8 cellular contexts compared by ENCODE assay signal in genomic region chr19:1605236-1606137, GRCh38. TPM values are rescaled to one million over a fixed set of nuclear protein-coding genes. Genes with fewer than 3 reads are reported as not detected.
DNase-seq lines count a peak whose midpoint lies in the region; ATAC-seq and TF ChIP-seq lines count a peak whose summit lies in the region.

Gene UQCR11, minus strand, starts transcription at chr19:1605462. Its CDS starts 53 bp downstream, at chr19:1605409.

- TF ChIP-seq CTCF in GM12865 (IDR thresholded peaks at IDR 0.05; ENCODE audit: insufficient read depth, low read depth, low read length, missing control alignments) = peak; percentile 72
- TF ChIP-seq CTCF in SU-DHL-6 (IDR thresholded peaks at IDR 0.05; ENCODE audit: insufficient read depth, low read length, poor library complexity, severe bottlenecking) = peak; percentile 23
- peak; percentile 2 to 72 (median 71) for TF ChIP-seq CTCF in ovary (IDR thresholded peaks at IDR 0.05)
- peak in 4 of 6 experiments; percentile 54 to 76 (median 69) for TF ChIP-seq CTCF in thyroid gland (IDR thresholded peaks at IDR 0.05)

- H3K4me2 ChIP-seq in SU-DHL-6 (ENCODE audit: low read depth, low read length, poor library complexity, severe bottlenecking) = peak within 1 kb of the TSS; percentile 94

- no peaks in the 10 kb centered on the region for H3K27me3 ChIP-seq in SU-DHL-6 (ENCODE audit: low read length)
- no peaks in the 10 kb centered on the region for H3K27me3 ChIP-seq in ovary
- no peaks in the 10 kb centered on the region for H3K27me3 ChIP-seq in thyroid gland

- peak within 1 kb of the TSS; percentile 49 for H2AFZ ChIP-seq in SU-DHL-6 (ENCODE audit: low read depth, low read length, severe bottlenecking)

- H3K9me3 ChIP-seq in SU-DHL-6 (ENCODE audit: insufficient read depth, low read length) (no peaks in the 10 kb centered on the region), ovary (no peaks in the 10 kb centered on the region), thyroid gland (no peaks in the 10 kb centered on the region)

- H3K79me2 ChIP-seq in SU-DHL-6 (ENCODE audit: insufficient read depth, low read length) = peaks cover 47% of the 10 kb centered on the region

- ATAC-seq in HG02678 (IDR thresholded peaks at IDR 0.05; ENCODE audit: unreplicated experiment) = peak; percentile 77
- peak; percentile 83 for ATAC-seq in activated naive CD8-positive, alpha-beta T cell treated with anti-CD3 and anti-CD28 coated beads, Interleukin-2, amount 10 ng/mL, durations not matched to agents 7 days and 5 days (ENCODE audit: low read depth)

- H3K9ac ChIP-seq in SU-DHL-6 (ENCODE audit: low read length) = peak within 1 kb of the TSS; percentile 99

- H3K9me2 ChIP-seq in SU-DHL-6 (replicated peaks; ENCODE audit: insufficient read depth, low read length) = no peaks in the 10 kb centered on the region

- WGBS in ovary, 3 donors = 0% methylated on average over 50 to 79 of the region's 79 CpGs
- 0 to 1% methylated on average over 22 to 34 of the region's 79 CpGs for WGBS in thyroid gland, 2 donors

- H3K36me3 Mint-ChIP-seq in activated naive CD8-positive, alpha-beta T cell treated with anti-CD3 and anti-CD28 coated beads, Interleukin-2, amount 10 ng/mL, durations not matched to agents 7 days and 5 days = peaks cover 5% of the 10 kb centered on the region

- H3K27ac ChIP-seq in SU-DHL-6 (ENCODE audit: low read depth, low read length) (peak within 1 kb of the TSS; percentile 93), ovary (peak within 1 kb of the TSS; percentile 37 to 77), thyroid gland (peak within 1 kb of the TSS; percentile 34 to 83 (median 83))

- H3K36me3 ChIP-seq in SU-DHL-6 (ENCODE audit: low read length) = no peaks in the 10 kb centered on the region
- H3K36me3 ChIP-seq in ovary = no peaks in the 10 kb centered on the region
- H3K36me3 ChIP-seq in thyroid gland = no peaks in the 10 kb centered on the region

- H3K27me3 Mint-ChIP-seq in activated naive CD8-positive, alpha-beta T cell treated with anti-CD3 and anti-CD28 coated beads, Interleukin-2, amount 10 ng/mL, durations not matched to agents 7 days and 5 days = no peaks in the 10 kb centered on the region

- peak within 1 kb of the TSS; percentile 91 for H3K4me3 Mint-ChIP-seq in activated naive CD8-positive, alpha-beta T cell treated with anti-CD3 and anti-CD28 coated beads, Interleukin-2, amount 10 ng/mL, durations not matched to agents 7 days and 5 days

- intact Hi-C loops in head of caudate nucleus (cut with DNase I) = loop anchor here (1.0 to 5.0 kb wide), 2 partner anchors 13 to 47 kb away; partner anchors contain the start of genes MBD3 and TCF3
- intact Hi-C loops in ovary (cut with DNase I) = loop anchor here in 3 of 4 donors (2.0 to 5.0 kb wide), 3 partner anchors 42 to 47 kb away; partner anchors contain the start of gene TCF3 (in 2 of the 3)
- intact Hi-C loops in thyroid gland (cut with DNase I) = loop anchor here (2.0 kb wide), 1 partner anchor 45 kb away; no protein-coding TSS in a partner anchor

- H3K4me3 ChIP-seq in GM12865 (ENCODE audit: low read depth, low read length) = peak within 1 kb of the TSS; percentile 92
- peak within 1 kb of the TSS; percentile 100 for H3K4me3 ChIP-seq in SU-DHL-6 (ENCODE audit: insufficient read depth, low read length, poor library complexity, severe bottlenecking)
- peak within 1 kb of the TSS; percentile 81 for H3K4me3 ChIP-seq in ovary
- peak within 1 kb of the TSS; percentile 84 to 97 (median 93) for H3K4me3 ChIP-seq in thyroid gland (replicated peaks in 1 of 3)

- H3K4me1 Mint-ChIP-seq in activated naive CD8-positive, alpha-beta T cell treated with anti-CD3 and anti-CD28 coated beads, Interleukin-2, amount 10 ng/mL, durations not matched to agents 7 days and 5 days = peaks cover 36% of the 10 kb centered on the region

- POLR2A ChIA-PET in activated naive CD8-positive, alpha-beta T cell treated with anti-CD3 and anti-CD28 coated beads, Interleukin-2, amount 10 ng/mL, durations not matched to agents 7 days and 5 days (lab: Charles Lee) = interaction anchor here (0.5 to 6.6 kb wide), 8 partner anchors 12 to 336 kb away, joined by 3 to 56 read pairs (median 6); partner anchors contain the start of genes CIRBP and MBD3

- TF ChIP-seq EP300 in ovary (IDR thresholded peaks at IDR 0.05) = no peak

- H3K4me1 ChIP-seq in ovary (ENCODE audit: insufficient read depth) (peaks cover 17% of the 10 kb centered on the region), thyroid gland (peaks cover 17 to 30% of the 10 kb centered on the region in 2 donors)

- TF ChIP-seq POLR2A in ovary (IDR thresholded peaks at IDR 0.05) = peak; percentile 12
- TF ChIP-seq POLR2A in thyroid gland (IDR thresholded peaks at IDR 0.05) = peak in 1 of 2 donors; percentile 76

- peaks cover 50% of the 10 kb centered on the region for H3F3A ChIP-seq in SU-DHL-6 (ENCODE audit: insufficient read depth)

- H3K27ac Mint-ChIP-seq in activated naive CD8-positive, alpha-beta T cell treated with anti-CD3 and anti-CD28 coated beads, Interleukin-2, amount 10 ng/mL, durations not matched to agents 7 days and 5 days = peak within 1 kb of the TSS; percentile 99

- no peaks in the 10 kb centered on the region; the same call in 1 of the 2 replicates for H4K20me1 ChIP-seq in SU-DHL-6 (ENCODE audit: low read depth, low read length)

- DNase-seq in GM12865 (ENCODE audit: low read depth) (peak; percentile 98), NCI-H128 (lab: John Stamatoyannopoulos, UW; ENCODE audit: unreplicated experiment) (peak; percentile 92), head of caudate nucleus (peak; percentile 93 to 99 (median 97)), ovary (peak; percentile 94 to 97 (median 95)), thyroid gland (peak; percentile 95 to 96)
- peak; percentile 92 for DNase-seq in activated naive CD8-positive, alpha-beta T cell treated with anti-CD3 and anti-CD28 coated beads, Interleukin-2, amount 10 ng/mL, durations not matched to agents 7 days and 5 days

- no peaks in the 10 kb centered on the region for H3K9me3 Mint-ChIP-seq in activated naive CD8-positive, alpha-beta T cell treated with anti-CD3 and anti-CD28 coated beads, Interleukin-2, amount 10 ng/mL, durations not matched to agents 7 days and 5 days

RNA-seq across cellular contexts. Expression of gene UQCR11, which starts in this region (rescaled TPM):
- total RNA-seq in activated naive CD8-positive, alpha-beta T cell treated with anti-CD3 and anti-CD28 coated beads, Interleukin-2, amount 10 ng/mL, durations not matched to agents 7 days and 5 days = 100 to 1,000 TPM; 176 to 181 TPM
- total RNA-seq in ovary (100 to 1,000 TPM in 3 of 7 donors, 10 to 100 TPM in 4; 39.5 to 132 (median 98.2) TPM), thyroid gland (100 to 1,000 TPM in 1 of 4 donors, 10 to 100 TPM in 3; 52.0 to 154 (median 61.9) TPM)
- polyA plus RNA-seq in ovary = 10 to 100 TPM; 66.9 to 87.9 TPM

Comparison
In these comparisons a context has a peak if more than half of its experiments do, and no peak if none do; other contexts are left out.
1. Peak in every context shown above with its lines: DNase-seq, ATAC-seq, H3K4me3 ChIP-seq and H3K27ac ChIP-seq.